9 cellular contexts compared by ENCODE assay signal in the genomic region with DNA sequence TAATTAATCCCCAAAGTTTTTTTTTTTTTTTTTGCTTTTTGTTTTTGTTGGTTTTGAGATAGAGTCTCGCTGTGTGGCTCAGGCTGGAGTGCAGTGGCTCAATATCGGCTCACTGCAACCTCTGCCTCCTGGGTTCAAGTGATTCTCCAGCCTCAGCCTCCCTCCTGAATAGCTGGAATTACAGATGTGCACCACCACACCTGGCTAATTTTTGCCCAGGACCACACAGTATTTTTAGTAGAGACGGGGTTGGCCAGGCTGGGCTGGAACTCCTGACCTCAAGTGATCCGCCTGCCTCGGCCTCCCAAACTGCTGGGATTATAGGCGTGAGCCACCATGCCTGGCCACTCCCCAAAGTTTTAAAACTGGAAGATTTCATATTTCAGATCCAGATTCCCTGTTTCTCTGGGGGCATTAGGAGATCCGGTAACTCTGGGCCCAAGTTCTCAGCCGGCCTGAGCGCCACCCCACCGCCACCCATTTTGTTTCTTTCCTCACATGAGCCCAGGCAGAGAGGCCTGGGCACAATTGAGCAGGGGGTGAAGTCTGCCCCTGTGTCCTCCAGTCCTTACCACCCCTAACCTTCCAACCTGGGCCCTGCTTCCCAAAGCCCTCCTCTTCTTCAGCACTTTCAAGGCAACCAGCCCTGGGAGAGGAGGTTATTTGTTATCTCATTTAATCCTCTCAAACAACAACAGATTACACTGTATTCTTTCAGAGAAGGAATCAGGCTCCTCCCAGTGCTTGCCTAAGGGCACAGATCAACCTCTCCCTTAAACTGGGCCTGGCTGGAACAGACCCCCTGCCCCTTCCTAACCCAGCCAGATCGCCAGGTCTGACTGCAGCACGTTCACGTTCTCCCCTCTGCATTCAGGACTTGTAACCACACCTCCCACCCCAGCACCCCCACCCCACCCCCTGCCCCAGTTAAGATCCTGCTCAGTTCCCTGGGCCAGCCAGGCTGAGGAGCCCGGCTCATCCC. TPM values are rescaled to one million over a fixed set of nuclear protein-coding genes. Genes with fewer than 3 reads are reported as not detected.
A peak's percentile ranks its signal among the peaks of the same experiment; 100 is the strongest.
DNase-seq lines count a peak whose midpoint lies in the region; ATAC-seq, FAIRE-seq and TF ChIP-seq lines count a peak whose summit lies in the region.
"Had no signal": no experiment of that assay in that cellular context is flagged by ENCODE, and none has a peak within 500 bp of the region (broad histone marks: within the 10 kb centered on the region; RNA-seq: fewer than 3 reads in every experiment).

No MANE protein-coding gene starts in this region.

- H3K4me3 Mint-ChIP-seq in activated CD4-positive, alpha-beta T cell treated with anti-CD3 and anti-CD28 coated beads, Interleukin-2, amount 10 ng/mL, durations not matched to agents 24 days and 14 days: peak overlapping the region; percentile 43
- H3K4me3 Mint-ChIP-seq in activated CD4-positive, alpha-beta T cell treated with anti-CD3 and anti-CD28 coated beads for 36 hours: no peak overlapping the region
- H3K4me3 Mint-ChIP-seq in memory B cell: peak overlapping the region; percentile 56

- H3K27me3 Mint-ChIP-seq in activated CD4-positive, alpha-beta T cell treated with anti-CD3 and anti-CD28 coated beads, Interleukin-2, amount 10 ng/mL, durations not matched to agents 24 days and 14 days: no peaks in the 10 kb centered on the region
- H3K27me3 Mint-ChIP-seq in activated CD4-positive, alpha-beta T cell treated with anti-CD3 and anti-CD28 coated beads for 36 hours: no peaks in the 10 kb centered on the region
- H3K27me3 Mint-ChIP-seq in memory B cell: no peaks in the 10 kb centered on the region

- WGBS in adipose tissue, 3 donors: 91 to 93% (median 92%) methylated on average over 14 of the region's 14 CpGs

- H3K9me3 Mint-ChIP-seq in activated CD4-positive, alpha-beta T cell treated with anti-CD3 and anti-CD28 coated beads, Interleukin-2, amount 10 ng/mL, durations not matched to agents 24 days and 14 days: no peaks in the 10 kb centered on the region
- H3K9me3 Mint-ChIP-seq in activated CD4-positive, alpha-beta T cell treated with anti-CD3 and anti-CD28 coated beads for 36 hours (ENCODE audit: low read depth): no peaks in the 10 kb centered on the region
- H3K9me3 Mint-ChIP-seq in memory B cell: no peaks in the 10 kb centered on the region

- H3K36me3 Mint-ChIP-seq in activated CD4-positive, alpha-beta T cell treated with anti-CD3 and anti-CD28 coated beads, Interleukin-2, amount 10 ng/mL, durations not matched to agents 24 days and 14 days (ENCODE audit: low read depth): peaks cover 1% of the 10 kb centered on the region
- peaks cover 13% of the 10 kb centered on the region for H3K36me3 Mint-ChIP-seq in activated CD4-positive, alpha-beta T cell treated with anti-CD3 and anti-CD28 coated beads for 36 hours (ENCODE audit: low read depth)
- H3K36me3 Mint-ChIP-seq in memory B cell: no peaks in the 10 kb centered on the region

- intact Hi-C loops in activated CD4-positive, alpha-beta T cell treated with anti-CD3 and anti-CD28 coated beads, Interleukin-2, amount 10 ng/mL, durations not matched to agents 24 days and 14 days (cut with micrococcal nuclease): loop anchor here (10.0 kb wide), 1 partner anchor 256 kb away; a partner anchor contains a TSS
- intact Hi-C loops in activated CD4-positive, alpha-beta T cell treated with anti-CD3 and anti-CD28 coated beads for 36 hours (cut with DNase I, micrococcal nuclease): loop anchor here in 1 of 2 experiments (5.0 kb wide), 3 partner anchors 188 to 472 kb away; a partner anchor contains a TSS

- peaks cover 27% of the 10 kb centered on the region for H3K4me1 Mint-ChIP-seq in activated CD4-positive, alpha-beta T cell treated with anti-CD3 and anti-CD28 coated beads, Interleukin-2, amount 10 ng/mL, durations not matched to agents 24 days and 14 days
- peaks cover 25% of the 10 kb centered on the region for H3K4me1 Mint-ChIP-seq in activated CD4-positive, alpha-beta T cell treated with anti-CD3 and anti-CD28 coated beads for 36 hours
- peaks cover 22% of the 10 kb centered on the region for H3K4me1 Mint-ChIP-seq in memory B cell

- FAIRE-seq in GM12891 (lab: Jason Lieb, UNC): no peak
- FAIRE-seq: TTC549 had no signal

- no peak for ATAC-seq in activated CD4-positive, alpha-beta T cell treated with anti-CD3 and anti-CD28 coated beads for 36 hours
- ATAC-seq in memory B cell (ENCODE audit: low read depth) (no peak), HG02885 (IDR thresholded peaks at IDR 0.05; ENCODE audit: poor library complexity, unreplicated experiment) (no peak)

- CTCF ChIA-PET in activated CD4-positive, alpha-beta T cell treated with anti-CD3 and anti-CD28 coated beads for 36 hours (lab: Charles Lee): no interaction called here

- DNase-seq in activated CD4-positive, alpha-beta T cell treated with anti-CD3 and anti-CD28 coated beads, Interleukin-2, amount 10 ng/mL, durations not matched to agents 24 days and 14 days: no peak
- DNase-seq in activated CD4-positive, alpha-beta T cell treated with anti-CD3 and anti-CD28 coated beads for 36 hours: no peak
- no peak for DNase-seq in memory B cell (ENCODE audit: low spot score in 2 of 2)
- no peak for DNase-seq in NOMO-1 treated with DMSO at 0.1 percent for 48 hours (lab: John Stamatoyannopoulos, UW; ENCODE audit: unreplicated experiment)
- no peak for DNase-seq in GM12891 (ENCODE audit: insufficient read length, low spot score)

- H3K27ac ChIP-seq in adipose tissue (ENCODE audit: low read depth, low read length) (peak overlapping the region; percentile 79), temporal lobe (ENCODE audit: low read depth, low read length) (peak overlapping the region; percentile 97)

- H3K27ac Mint-ChIP-seq in activated CD4-positive, alpha-beta T cell treated with anti-CD3 and anti-CD28 coated beads, Interleukin-2, amount 10 ng/mL, durations not matched to agents 24 days and 14 days: peak overlapping the region; percentile 56
- no peak overlapping the region for H3K27ac Mint-ChIP-seq in activated CD4-positive, alpha-beta T cell treated with anti-CD3 and anti-CD28 coated beads for 36 hours
- peak overlapping the region; percentile 62 for H3K27ac Mint-ChIP-seq in memory B cell

- TF ChIP-seq POLR2A in GM12891 (IDR thresholded peaks at IDR 0.05; ENCODE audit: low read depth, low read length): no peak

- POLR2A ChIA-PET in activated CD4-positive, alpha-beta T cell treated with anti-CD3 and anti-CD28 coated beads for 36 hours (lab: Charles Lee): interaction anchor here (0.6 to 0.7 kb wide), 2 partner anchors 18 to 117 kb away, joined by 3 to 7 read pairs; a partner anchor contains a TSS

TF ChIP-seq in GM12891, 5 proteins besides CTCF, POLR2A, EP300 and RAD21:
- TF ChIP-seq POLR2AphosphoS5 (IDR thresholded peaks at IDR 0.05; ENCODE audit: low read depth, low read length) (no peak), SPI1 (IDR thresholded peaks at IDR 0.05; ENCODE audit: low read depth, low read length) (no peak), POU2F2 (IDR thresholded peaks at IDR 0.05; ENCODE audit: low read depth, low read length) (no peak)

RNA-seq across cellular contexts. Expression of a gene that starts 1.9 kb away (rescaled TPM):
- 157 and 159 TPM in 2 replicates for total RNA-seq in activated CD4-positive, alpha-beta T cell treated with anti-CD3 and anti-CD28 coated beads, Interleukin-2, amount 10 ng/mL, durations not matched to agents 24 days and 14 days
- 100 to 1,000 TPM; 117 to 145 TPM for total RNA-seq in activated CD4-positive, alpha-beta T cell treated with anti-CD3 and anti-CD28 coated beads for 36 hours
- polyA plus RNA-seq in adipose tissue: 100 to 1,000 TPM in 2 of 3 donors, 10 to 100 TPM in 1; 77.8 to 139 (median 123) TPM
- total RNA-seq in temporal lobe: 134 TPM
- 37.4 TPM for polyA plus RNA-seq in GM12891 (2012; ENCODE audit: low read depth, missing spikeins)

RNA-seq across cellular contexts. Expression of a gene that starts 46.3 kb away (rescaled TPM):
- total RNA-seq in activated CD4-positive, alpha-beta T cell treated with anti-CD3 and anti-CD28 coated beads, Interleukin-2, amount 10 ng/mL, durations not matched to agents 24 days and 14 days: 31.9 and 33.1 TPM in 2 replicates
- 10 to 100 TPM; 16.0 to 19.8 TPM for total RNA-seq in activated CD4-positive, alpha-beta T cell treated with anti-CD3 and anti-CD28 coated beads for 36 hours
- 10 to 100 TPM; 14.0 to 50.2 (median 37.3) TPM for polyA plus RNA-seq in adipose tissue
- 9.3 TPM for total RNA-seq in temporal lobe
- polyA plus RNA-seq in GM12891 (2012; ENCODE audit: low read depth, missing spikeins): 5.5 TPM
